Comparison of ENCODE assay signal across 29 cellular contexts in the genomic region with DNA sequence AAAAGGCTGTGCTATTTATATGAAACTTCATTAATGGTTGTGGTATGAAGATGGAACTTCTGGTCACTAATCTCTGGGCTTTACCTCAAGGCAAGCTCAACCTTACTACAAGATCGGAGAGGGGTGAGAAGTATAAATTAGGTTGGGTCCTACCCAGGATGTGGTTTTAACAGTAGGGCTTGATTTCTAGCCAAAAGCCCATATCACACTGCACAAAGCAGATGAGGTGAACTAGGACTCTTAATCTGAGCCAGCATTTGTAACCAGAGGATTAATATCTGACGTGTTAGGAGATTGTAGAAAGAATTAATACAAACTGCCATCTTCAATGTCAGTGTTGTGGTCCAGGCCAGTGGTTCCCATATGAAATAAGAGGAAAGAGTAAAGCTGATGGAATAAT.
"Had no signal": no experiment of that assay in that cellular context is flagged by ENCODE, and none has a peak within 500 bp of the region (broad histone marks: within the 10 kb centered on the region; RNA-seq: fewer than 3 reads in every experiment).

No MANE protein-coding gene starts in this region.

- H3K27ac Mint-ChIP-seq: activated naive CD8-positive, alpha-beta T cell; progenitor cell of endocrine pancreas had no signal

- H3K4me3 Mint-ChIP-seq: activated naive CD8-positive, alpha-beta T cell had no signal

- H3K36me3 Mint-ChIP-seq: activated naive CD8-positive, alpha-beta T cell had no signal

- H3K27ac ChIP-seq: adrenal gland, body of pancreas, coronary artery, dorsolateral prefrontal cortex, gastrocnemius medialis, hepatocyte, ovary, skin epidermis, testis, transverse colon, WERI-Rb-1 had no signal

- H3K27me3 Mint-ChIP-seq: activated naive CD8-positive, alpha-beta T cell; progenitor cell of endocrine pancreas had no signal

- DNase-seq: activated CD4-positive, alpha-beta T cell treated with anti-CD3 and anti-CD28 coated beads for 48 hours; activated CD4-positive, alpha-beta T cell treated with anti-CD3 and anti-CD28 coated beads, Interleukin-2, amount 50 U/mL, for 48 hours; activated CD8-positive, alpha-beta memory T cell treated with anti-CD3 and anti-CD28 coated beads for 24 hours; activated effector memory CD4-positive, alpha-beta T cell treated with Interleukin-2 at 50 U/mL for 16 hours; activated naive CD4-positive, alpha-beta T cell treated with Interleukin-2 at 50 U/mL for 16 hours; adrenal gland; aorta; body of pancreas; cerebellar nuclear complex; dorsolateral prefrontal cortex; effector memory CD4-positive, alpha-beta T cell; erythroblast; gastrocnemius medialis; glutamatergic neuron; left cardiac atrium; left ventricle myocardium superior; mammary epithelial cell; ovary; stimulated activated CD4-positive, alpha-beta T cell treated with anti-CD3 and anti-CD28 coated beads, Interleukin-12 subunit alpha, Interleukin-12 subunit beta, amount 100 ng/mL, for 4 hours; stimulated activated CD4-positive, alpha-beta T cell treated with anti-CD3 and anti-CD28 coated beads, Interleukin-4, amount 100 ng/mL, for 1 hour; stimulated activated naive CD8-positive, alpha-beta T cell treated with anti-CD3 and anti-CD28 coated beads, Interleukin-15, Interleukin-2, amounts not matched to agents 100 U/mL and 50 U/mL, for 24 hours; testis; transverse colon; WERI-Rb-1 had no signal
